1 cellular context compared by ENCODE assay signal in genomic region chr6:32658268-32658897, GRCh38.
TF ChIP-seq lines count a peak whose summit lies in the region.

No MANE protein-coding gene starts in this region.

TF ChIP-seq in GM23338, 12 proteins besides CTCF, POLR2A, EP300 and RAD21 (continued from another document):
- TF ChIP-seq, protein P1, sequence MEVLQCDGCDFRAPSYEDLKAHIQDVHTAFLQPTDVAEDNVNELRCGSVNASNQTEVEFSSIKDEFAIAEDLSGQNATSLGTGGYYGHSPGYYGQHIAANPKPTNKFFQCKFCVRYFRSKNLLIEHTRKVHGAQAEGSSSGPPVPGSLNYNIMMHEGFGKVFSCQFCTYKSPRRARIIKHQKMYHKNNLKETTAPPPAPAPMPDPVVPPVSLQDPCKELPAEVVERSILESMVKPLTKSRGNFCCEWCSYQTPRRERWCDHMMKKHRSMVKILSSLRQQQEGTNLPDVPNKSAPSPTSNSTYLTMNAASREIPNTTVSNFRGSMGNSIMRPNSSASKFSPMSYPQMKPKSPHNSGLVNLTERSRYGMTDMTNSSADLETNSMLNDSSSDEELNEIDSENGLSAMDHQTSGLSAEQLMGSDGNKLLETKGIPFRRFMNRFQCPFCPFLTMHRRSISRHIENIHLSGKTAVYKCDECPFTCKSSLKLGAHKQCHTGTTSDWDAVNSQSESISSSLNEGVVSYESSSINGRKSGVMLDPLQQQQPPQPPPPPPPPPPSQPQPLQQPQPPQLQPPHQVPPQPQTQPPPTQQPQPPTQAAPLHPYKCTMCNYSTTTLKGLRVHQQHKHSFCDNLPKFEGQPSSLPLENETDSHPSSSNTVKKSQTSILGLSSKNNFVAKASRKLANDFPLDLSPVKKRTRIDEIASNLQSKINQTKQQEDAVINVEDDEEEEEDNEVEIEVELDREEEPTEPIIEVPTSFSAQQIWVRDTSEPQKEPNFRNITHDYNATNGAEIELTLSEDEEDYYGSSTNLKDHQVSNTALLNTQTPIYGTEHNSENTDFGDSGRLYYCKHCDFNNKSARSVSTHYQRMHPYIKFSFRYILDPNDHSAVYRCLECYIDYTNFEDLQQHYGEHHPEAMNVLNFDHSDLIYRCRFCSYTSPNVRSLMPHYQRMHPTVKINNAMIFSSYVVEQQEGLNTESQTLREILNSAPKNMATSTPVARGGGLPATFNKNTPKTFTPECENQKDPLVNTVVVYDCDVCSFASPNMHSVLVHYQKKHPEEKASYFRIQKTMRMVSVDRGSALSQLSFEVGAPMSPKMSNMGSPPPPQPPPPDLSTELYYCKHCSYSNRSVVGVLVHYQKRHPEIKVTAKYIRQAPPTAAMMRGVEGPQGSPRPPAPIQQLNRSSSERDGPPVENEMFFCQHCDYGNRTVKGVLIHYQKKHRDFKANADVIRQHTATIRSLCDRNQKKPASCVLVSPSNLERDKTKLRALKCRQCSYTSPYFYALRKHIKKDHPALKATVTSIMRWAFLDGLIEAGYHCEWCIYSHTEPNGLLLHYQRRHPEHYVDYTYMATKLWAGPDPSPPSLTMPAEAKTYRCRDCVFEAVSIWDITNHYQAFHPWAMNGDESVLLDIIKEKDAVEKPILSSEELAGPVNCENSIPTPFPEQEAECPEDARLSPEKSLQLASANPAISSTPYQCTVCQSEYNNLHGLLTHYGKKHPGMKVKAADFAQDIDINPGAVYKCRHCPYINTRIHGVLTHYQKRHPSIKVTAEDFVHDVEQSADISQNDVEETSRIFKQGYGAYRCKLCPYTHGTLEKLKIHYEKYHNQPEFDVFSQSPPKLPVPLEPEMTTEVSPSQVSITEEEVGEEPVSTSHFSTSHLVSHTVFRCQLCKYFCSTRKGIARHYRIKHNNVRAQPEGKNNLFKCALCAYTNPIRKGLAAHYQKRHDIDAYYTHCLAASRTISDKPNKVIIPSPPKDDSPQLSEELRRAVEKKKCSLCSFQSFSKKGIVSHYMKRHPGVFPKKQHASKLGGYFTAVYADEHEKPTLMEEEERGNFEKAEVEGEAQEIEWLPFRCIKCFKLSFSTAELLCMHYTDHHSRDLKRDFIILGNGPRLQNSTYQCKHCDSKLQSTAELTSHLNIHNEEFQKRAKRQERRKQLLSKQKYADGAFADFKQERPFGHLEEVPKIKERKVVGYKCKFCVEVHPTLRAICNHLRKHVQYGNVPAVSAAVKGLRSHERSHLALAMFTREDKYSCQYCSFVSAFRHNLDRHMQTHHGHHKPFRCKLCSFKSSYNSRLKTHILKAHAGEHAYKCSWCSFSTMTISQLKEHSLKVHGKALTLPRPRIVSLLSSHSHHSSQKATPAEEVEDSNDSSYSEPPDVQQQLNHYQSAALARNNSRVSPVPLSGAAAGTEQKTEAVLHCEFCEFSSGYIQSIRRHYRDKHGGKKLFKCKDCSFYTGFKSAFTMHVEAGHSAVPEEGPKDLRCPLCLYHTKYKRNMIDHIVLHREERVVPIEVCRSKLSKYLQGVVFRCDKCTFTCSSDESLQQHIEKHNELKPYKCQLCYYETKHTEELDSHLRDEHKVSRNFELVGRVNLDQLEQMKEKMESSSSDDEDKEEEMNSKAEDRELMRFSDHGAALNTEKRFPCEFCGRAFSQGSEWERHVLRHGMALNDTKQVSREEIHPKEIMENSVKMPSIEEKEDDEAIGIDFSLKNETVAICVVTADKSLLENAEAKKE (CRISPR knock-in tag; IDR thresholded peaks at IDR 0.05) = no peak
- TF ChIP-seq EZH2phosphoT487 (IDR thresholded peaks at IDR 0.05; ENCODE audit: unreplicated experiment) = no peak
